In genomic region chr19:12722566-12723382, GRCh38 we compare ENCODE assay signal across 1 cellular context.
TF ChIP-seq lines count a peak whose summit lies in the region.

No MANE protein-coding gene starts in this region.

TF ChIP-seq in HepG2, 621 proteins besides CTCF, POLR2A, EP300 and RAD21 (continued from another document and continues in another):
- TF ChIP-seq SNAPC4 (CRISPR knock-in tag; IDR thresholded peaks at IDR 0.05) (no peak), ZNF362 (CRISPR knock-in tag; IDR thresholded peaks at IDR 0.05; ENCODE audit: borderline replicate concordance) (peak; percentile 97), ZNF580 (CRISPR knock-in tag; IDR thresholded peaks at IDR 0.05; ENCODE audit: borderline replicate concordance, low read depth) (peak; percentile 50; the same call in 1 of the 2 replicates), SP1 (IDR thresholded peaks at IDR 0.05) (no peak), SP1 (CRISPR knock-in tag; IDR thresholded peaks at IDR 0.05) (0 out of 2 replicates have a peak, but pooled peaks have one; percentile 25), ZNF749 (CRISPR knock-in tag; IDR thresholded peaks at IDR 0.05; ENCODE audit: borderline replicate concordance) (no peak), ZNF703 (CRISPR knock-in tag; IDR thresholded peaks at IDR 0.05; ENCODE audit: borderline replicate concordance) (no peak), ZSCAN31 (CRISPR knock-in tag; IDR thresholded peaks at IDR 0.05; ENCODE audit: low read depth) (no peak), GPBP1L1 (CRISPR knock-in tag; IDR thresholded peaks at IDR 0.05) (no peak), SYNCRIP (IDR thresholded peaks at IDR 0.05; ENCODE audit: insufficient read depth, low read depth, low read length) (no peak), TAF15 (IDR thresholded peaks at IDR 0.05; ENCODE audit: low read depth, low read length, poor library complexity, severe bottlenecking) (peak; percentile 27), NFYB (CRISPR knock-in tag; IDR thresholded peaks at IDR 0.05) (peak; percentile 86), ATF3 (CRISPR knock-in tag; IDR thresholded peaks at IDR 0.05) (no peak), HNF1A (IDR thresholded peaks at IDR 0.05; ENCODE audit: low read depth) (no peak), HNF1A (CRISPR knock-in tag; IDR thresholded peaks at IDR 0.05; ENCODE audit: borderline replicate concordance) (peak; percentile 56; the same call in 1 of the 2 replicates), ATF2 (CRISPR knock-in tag; IDR thresholded peaks at IDR 0.05) (peak; percentile 71), SNRNP70 (IDR thresholded peaks at IDR 0.05; ENCODE audit: low read depth, low read length) (no peak), MIER3 (CRISPR knock-in tag; IDR thresholded peaks at IDR 0.05; ENCODE audit: borderline replicate concordance) (no peak), TFDP2 (CRISPR knock-in tag; IDR thresholded peaks at IDR 0.05) (peak; percentile 89), ZNF7 (CRISPR knock-in tag; IDR thresholded peaks at IDR 0.05) (no peak), SKIL (CRISPR knock-in tag; IDR thresholded peaks at IDR 0.05; ENCODE audit: borderline replicate concordance) (no peak), ZNF33A (CRISPR knock-in tag; IDR thresholded peaks at IDR 0.05; ENCODE audit: borderline replicate concordance) (no peak), ZFYVE20 (CRISPR knock-in tag; IDR thresholded peaks at IDR 0.05; ENCODE audit: borderline replicate concordance, low read depth) (no peak), HMGXB4 (CRISPR knock-in tag; IDR thresholded peaks at IDR 0.05; ENCODE audit: borderline replicate concordance in 1 of 2, low read depth in 1 of 2) (peak in 1 of 2 experiments; percentile 29; a peak in 2 of 4 replicates), EZH2 (conservative IDR thresholded peaks at IDR 0.05; ENCODE audit: low read depth, low read length) (no peak)
